In genomic region chr2:152676461-152676860, GRCh38 we compare ENCODE assay signal across 29 cellular contexts.
"Had no signal": no experiment of that assay in that cellular context is flagged by ENCODE, and none has a peak within 500 bp of the region (broad histone marks: within the 10 kb centered on the region; RNA-seq: fewer than 3 reads in every experiment).

No MANE protein-coding gene starts in this region.

- H3K27me3 Mint-ChIP-seq: dendritic cell treated with granulocyte-macrophage colony-stimulating factor and Interleukin-4, amounts not matched to agents 40 ng/mL and 50 ng/mL, for 4 days; naive thymus-derived CD4-positive, alpha-beta T cell; stimulated activated naive B cell treated with anti-CD40 and anti-IgM and Interleukin-4, amounts not matched to agents 10 μg/mL and 1 μg/mL and 100 μg/mL, for 72 hours; stimulated activated naive CD8-positive, alpha-beta T cell treated with anti-CD3 and anti-CD28 coated beads, Interleukin-15, Interleukin-2, amounts not matched to agents 100 ng/mL and 50 ng/mL, for 24 hours had no signal

- H3K4me3 Mint-ChIP-seq: dendritic cell treated with granulocyte-macrophage colony-stimulating factor and Interleukin-4, amounts not matched to agents 40 ng/mL and 50 ng/mL, for 4 days; endodermal cell; naive thymus-derived CD4-positive, alpha-beta T cell; nephron; neural progenitor cell; stimulated activated naive B cell treated with anti-CD40 and anti-IgM and Interleukin-4, amounts not matched to agents 10 μg/mL and 1 μg/mL and 100 μg/mL, for 72 hours; stimulated activated naive CD8-positive, alpha-beta T cell treated with anti-CD3 and anti-CD28 coated beads, Interleukin-15, Interleukin-2, amounts not matched to agents 100 ng/mL and 50 ng/mL, for 24 hours had no signal

- H3K4me3 ChIP-seq: colonic mucosa, gastrocnemius medialis, heart left ventricle, hepatocyte, left lung, neural progenitor cell, psoas muscle, sigmoid colon, thoracic aorta, tibial nerve, upper lobe of left lung had no signal

- H2AFZ ChIP-seq: hepatocyte, neural progenitor cell had no signal

- H3K27me3 ChIP-seq: colonic mucosa, gastrocnemius medialis, heart left ventricle, hepatocyte, left lung, neural progenitor cell, sigmoid colon, tibial nerve, upper lobe of left lung had no signal

- H3K4me2 ChIP-seq: hepatocyte, neural progenitor cell had no signal

- H3K4me1 ChIP-seq: colonic mucosa, gastrocnemius medialis, heart left ventricle, left lung, neural progenitor cell, psoas muscle, sigmoid colon, tibial nerve, upper lobe of left lung had no signal

- H3K9ac ChIP-seq: neural progenitor cell had no signal

- DNase-seq: colonic mucosa; effector CD8-positive, alpha-beta T cell; endodermal cell; foreskin fibroblast; gastrocnemius medialis; heart left ventricle; left cardiac atrium; left lung; mammary epithelial cell; naive thymus-derived CD4-positive, alpha-beta T cell; nucleus accumbens; posterior cingulate gyrus; psoas muscle; right cardiac atrium; sigmoid colon; small intestine; stimulated activated CD4-positive, alpha-beta T cell treated with anti-CD3 and anti-CD28 coated beads, Interleukin-15, amount 100 ng/mL, for 24 hours; stimulated activated CD4-positive, alpha-beta T cell treated with anti-CD3 and anti-CD28 coated beads, Interleukin-2, amount 100 ng/mL, for 48 hours; stimulated activated naive B cell treated with anti-CD40 and anti-IgM and Interleukin-4, amounts not matched to agents 10 μg/mL and 1 μg/mL and 100 μg/mL, for 72 hours; upper lobe of left lung had no signal

- H3K9me3 ChIP-seq: colonic mucosa, gastrocnemius medialis, heart left ventricle, left lung, psoas muscle, sigmoid colon, thoracic aorta, tibial nerve, upper lobe of left lung had no signal

- H3K4me1 Mint-ChIP-seq: endodermal cell; nephron; stimulated activated naive B cell treated with anti-CD40 and anti-IgM and Interleukin-4, amounts not matched to agents 10 μg/mL and 1 μg/mL and 100 μg/mL, for 72 hours had no signal

- H3K9me3 Mint-ChIP-seq: dendritic cell treated with granulocyte-macrophage colony-stimulating factor and Interleukin-4, amounts not matched to agents 40 ng/mL and 50 ng/mL, for 4 days; endodermal cell; naive thymus-derived CD4-positive, alpha-beta T cell; nephron; neural progenitor cell; stimulated activated naive B cell treated with anti-CD40 and anti-IgM and Interleukin-4, amounts not matched to agents 10 μg/mL and 1 μg/mL and 100 μg/mL, for 72 hours; stimulated activated naive CD8-positive, alpha-beta T cell treated with anti-CD3 and anti-CD28 coated beads, Interleukin-15, Interleukin-2, amounts not matched to agents 100 ng/mL and 50 ng/mL, for 24 hours had no signal

- H3K27ac ChIP-seq: colonic mucosa, epithelial cell of prostate, gastrocnemius medialis, heart left ventricle, hepatocyte, left lung, neural progenitor cell, psoas muscle, sigmoid colon, thoracic aorta, tibial nerve, upper lobe of left lung had no signal

- ATAC-seq: esophagus mucosa; gastrocnemius medialis; heart left ventricle; left cardiac atrium; left lung; naive thymus-derived CD4-positive, alpha-beta T cell; psoas muscle; right cardiac atrium; stimulated activated naive B cell treated with anti-CD40 and anti-IgM and Interleukin-4, amounts not matched to agents 10 μg/mL and 1 μg/mL and 100 μg/mL, for 72 hours had no signal

- H3K27ac Mint-ChIP-seq: dendritic cell treated with granulocyte-macrophage colony-stimulating factor and Interleukin-4, amounts not matched to agents 40 ng/mL and 50 ng/mL, for 4 days; endodermal cell; nephron; neural progenitor cell; stimulated activated naive B cell treated with anti-CD40 and anti-IgM and Interleukin-4, amounts not matched to agents 10 μg/mL and 1 μg/mL and 100 μg/mL, for 72 hours; stimulated activated naive CD8-positive, alpha-beta T cell treated with anti-CD3 and anti-CD28 coated beads, Interleukin-15, Interleukin-2, amounts not matched to agents 100 ng/mL and 50 ng/mL, for 24 hours had no signal
